ENCODE assay signal across 30 cellular contexts in the genomic region with DNA sequence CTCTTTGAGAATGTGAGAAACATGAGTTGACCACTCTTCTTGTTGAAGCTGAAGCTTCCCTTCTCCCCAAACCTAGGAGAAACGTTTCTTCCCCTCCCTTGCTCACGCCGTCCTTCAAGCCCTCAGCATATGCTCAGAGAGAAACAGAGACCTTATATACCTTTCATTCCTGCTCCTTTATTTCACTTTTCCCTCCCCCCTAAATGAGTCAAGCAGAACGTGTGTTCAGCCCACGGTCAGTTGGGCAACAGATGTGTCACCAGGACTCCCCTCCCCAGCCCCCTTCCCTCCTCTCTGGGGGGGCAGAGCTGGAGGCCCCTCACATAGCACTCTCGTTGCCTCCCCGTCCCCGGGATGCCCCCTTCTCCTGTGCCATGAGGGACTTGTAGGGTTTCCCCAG. TPM values are rescaled to one million over a fixed set of nuclear protein-coding genes. Genes with fewer than 3 reads are reported as not detected.
"Had no signal": no experiment of that assay in that cellular context is flagged by ENCODE, and none has a peak within 500 bp of the region (broad histone marks: within the 10 kb centered on the region; RNA-seq: fewer than 3 reads in every experiment).

No MANE protein-coding gene starts in this region.

- H3K27me3 ChIP-seq: testis, thyroid gland, tibial nerve, upper lobe of left lung, upper lobe of right lung, uterus, vagina had no signal

- ATAC-seq: stimulated activated effector memory CD8-positive, alpha-beta T cell treated with anti-CD3 and anti-CD28 coated beads, Interleukin-12 subunit alpha, Interleukin-12 subunit beta, amount 100 ng/mL, for 72 hours; stimulated activated memory B cell treated with anti-CD40 and anti-IgM and Interleukin-4, amounts not matched to agents 10 μg/mL and 1 μg/mL and 100 μg/mL, for 72 hours; stimulated activated naive B cell treated with anti-CD40 and anti-IgM and Interleukin-4, amounts not matched to agents 10 μg/mL and 1 μg/mL and 100 μg/mL, for 72 hours; stimulated activated naive CD8-positive, alpha-beta T cell treated with anti-CD3 and anti-CD28 coated beads, Interleukin-15, amount 100 ng/mL, for 72 hours; stimulated activated naive CD8-positive, alpha-beta T cell treated with anti-CD3 and anti-CD28 coated beads, Interleukin-15, Interleukin-2, amounts not matched to agents 100 U/mL and 50 U/mL, for 24 hours; upper lobe of right lung had no signal

- H3K9me3 ChIP-seq: suprapubic skin, testis, thoracic aorta, thyroid gland, tibial artery, transverse colon, upper lobe of left lung, upper lobe of right lung, uterus, vagina had no signal

- DNase-seq: stimulated activated CD4-positive, alpha-beta T cell treated with anti-CD3 and anti-CD28 coated beads, Interleukin-2, amount 100 ng/mL, for 48 hours; stimulated activated CD4-positive, alpha-beta T cell treated with anti-CD3 and anti-CD28 coated beads, Interleukin-4, amount 100 ng/mL, for 1 hour; stimulated activated CD4-positive, alpha-beta T cell treated with anti-CD3 and anti-CD28 coated beads, Interleukin-4, amount 100 ng/mL, for 24 hours; stimulated activated CD4-positive, alpha-beta T cell treated with anti-CD3 and anti-CD28 coated beads, Interleukin-4, amount 100 ng/mL, for 4 hours; stimulated activated CD8-positive, alpha-beta memory T cell treated with anti-CD3 and anti-CD28 coated beads, Interleukin-4, amount 100 ng/mL, for 48 hours; stimulated activated naive B cell treated with anti-CD40 and anti-IgM and Interleukin-4, amounts not matched to agents 10 μg/mL and 1 μg/mL and 100 μg/mL, for 72 hours; stimulated activated naive CD4-positive, alpha-beta T cell; stimulated activated naive CD4-positive, alpha-beta T cell treated with Interleukin-2 at 50 U/mL for 16 hours; stimulated activated naive CD8-positive, alpha-beta T cell treated with anti-CD3 and anti-CD28 coated beads, Interleukin-15, amount 100 ng/mL, for 72 hours; stimulated activated naive CD8-positive, alpha-beta T cell treated with anti-CD3 and anti-CD28 coated beads, Interleukin-15, Interleukin-2, amounts not matched to agents 100 U/mL and 50 U/mL, for 24 hours; stomach; substantia nigra; testis; thyroid gland; tibial artery; transverse colon; upper lobe of left lung; upper lobe of right lung; uterus had no signal

- H3K36me3 ChIP-seq: stomach, suprapubic skin, thoracic aorta, thyroid gland, tibial artery, tibial nerve, transverse colon, upper lobe of left lung, upper lobe of right lung, uterus, vagina had no signal

- H3K4me3 ChIP-seq: stomach, suprapubic skin, testis, thoracic aorta, thyroid gland, tibial artery, tibial nerve, transverse colon, upper lobe of left lung, upper lobe of right lung, uterus, vagina had no signal

- H3K4me1 ChIP-seq: stomach, suprapubic skin, testis, thyroid gland, tibial artery, tibial nerve, transverse colon, upper lobe of left lung, upper lobe of right lung, uterus, vagina had no signal

- H3K27ac ChIP-seq: stomach, suprapubic skin, testis, thoracic aorta, thyroid gland, tibial artery, tibial nerve, transverse colon, upper lobe of left lung, upper lobe of right lung, uterus, vagina had no signal

RNA-seq across cellular contexts. Expression of a gene that starts 8.6 kb away (rescaled TPM):
- total RNA-seq: stomach, subcutaneous adipose tissue, suprapubic skin, temporal lobe, testis, thoracic aorta, thyroid gland, tibial nerve, transverse colon, upper lobe of left lung, upper lobe of right lung, ureter, urinary bladder, uterus, vagina had no signal
- polyA plus RNA-seq: stomach, thymus, urinary bladder had no signal

RNA-seq across cellular contexts. Expression of a gene that starts 29.8 kb away (rescaled TPM):
- total RNA-seq: subcutaneous adipose tissue, thoracic aorta, tibial nerve, transverse colon, upper lobe of left lung, upper lobe of right lung, urinary bladder, vagina had no signal
- polyA plus RNA-seq: stomach, urinary bladder had no signal
